Comparison of ENCODE assay signal across 8 cellular contexts in the genomic region with DNA sequence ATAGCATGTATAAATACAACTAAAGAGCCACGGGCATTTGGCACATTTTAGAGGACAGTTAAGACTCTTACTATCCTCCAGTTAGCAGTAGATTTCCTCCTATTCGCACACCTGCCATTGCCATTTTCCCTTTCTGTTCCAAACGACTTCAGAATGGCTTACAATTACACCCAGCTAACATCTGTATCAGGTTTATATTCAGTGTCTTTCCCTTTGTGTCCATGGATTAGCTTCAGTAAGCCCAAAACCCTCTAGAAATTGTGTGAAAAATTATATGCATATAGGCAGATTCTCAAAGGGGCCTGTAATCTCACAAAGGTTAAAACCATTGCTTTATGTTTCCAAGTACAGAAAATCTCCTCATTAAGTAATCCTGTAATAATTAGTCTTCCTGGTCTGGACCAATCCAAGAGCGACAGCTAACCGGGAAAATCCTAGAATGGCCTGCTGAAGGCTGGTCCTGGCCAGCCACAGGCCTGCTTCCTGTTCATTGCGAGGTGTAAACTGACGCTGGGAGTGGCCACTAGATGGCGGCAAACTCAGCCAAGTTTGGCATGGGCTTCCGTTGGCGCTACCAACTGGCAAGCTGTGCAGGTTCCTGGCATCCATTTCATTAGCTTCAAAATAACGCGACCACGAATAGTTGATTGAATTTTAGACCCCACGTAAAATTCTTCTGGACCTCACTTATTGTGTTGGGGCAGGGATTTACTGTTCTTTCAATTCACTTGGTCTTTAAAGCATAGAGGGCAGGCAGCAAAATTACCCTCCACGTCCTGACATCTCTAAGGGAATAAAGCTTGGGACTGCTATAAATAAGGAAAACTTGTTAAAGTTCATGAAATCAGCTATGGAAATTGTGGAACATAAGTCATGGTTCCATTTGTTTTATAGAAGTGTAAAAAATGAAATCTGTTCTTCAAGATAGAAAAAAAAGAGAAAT. TPM values are rescaled to one million over a fixed set of nuclear protein-coding genes. Genes with fewer than 3 reads are reported as not detected.
DNase-seq lines count a peak whose midpoint lies in the region; ATAC-seq and TF ChIP-seq lines count a peak whose summit lies in the region.

No MANE protein-coding gene starts in this region.

- no peaks in the 10 kb centered on the region for H3K79me2 ChIP-seq in parathyroid adenoma

- WGBS in gastroesophageal sphincter (ENCODE audit: low coverage in 1 of 2), 2 donors: 18 to 19% methylated on average over 12 to 13 of the region's 15 CpGs

- H2AFZ ChIP-seq in parathyroid adenoma: peak overlapping the region; percentile 28

- DNase-seq in Daoy (ENCODE audit: low read depth) (peak; percentile 88), H4 (ENCODE audit: low spot score) (peak; percentile 86), MG63 (peak; percentile 79), SHP77 (lab: John Stamatoyannopoulos, UW) (peak; percentile 65 to 83), tibial artery (peak; percentile 89 to 94)
- DNase-seq in activated effector memory CD4-positive, alpha-beta T cell treated with Interleukin-2 at 50 U/mL for 16 hours: peak; percentile 83

- H3K4me1 ChIP-seq in gastroesophageal sphincter (peaks cover 0 to 14% (median 0%) of the 10 kb centered on the region in 3 donors), parathyroid adenoma (no peaks in the 10 kb centered on the region), tibial artery (peaks cover 0 to 8% (median 1%) of the 10 kb centered on the region in 4 donors)

- no peak overlapping the region for H3K9ac ChIP-seq in parathyroid adenoma

- H3K36me3 ChIP-seq in MG63: no peaks in the 10 kb centered on the region
- no peaks in the 10 kb centered on the region for H3K36me3 ChIP-seq in gastroesophageal sphincter
- H3K36me3 ChIP-seq in parathyroid adenoma (ENCODE audit: control insufficient read depth, insufficient read depth, low read length): no peaks in the 10 kb centered on the region
- H3K36me3 ChIP-seq in tibial artery: no peaks in the 10 kb centered on the region

- TF ChIP-seq CTCF in gastroesophageal sphincter (IDR thresholded peaks at IDR 0.05) (peak; percentile 79 to 92 (median 90)), parathyroid adenoma (IDR thresholded peaks at IDR 0.05) (peak; percentile 94), tibial artery (IDR thresholded peaks at IDR 0.05) (peak; percentile 87 to 92)

- intact Hi-C loops in tibial artery (cut with DNase I; ENCODE audit: low total_unique reads): loop anchor here (5.0 kb wide), 3 partner anchors 86 to 176 kb away; no protein-coding TSS in a partner anchor

- peak overlapping the region; percentile 39 for H3K4me2 ChIP-seq in parathyroid adenoma (ENCODE audit: low read length)

- H3K9me3 ChIP-seq in MG63 (peaks cover 7% of the 10 kb centered on the region), gastroesophageal sphincter (no peaks in the 10 kb centered on the region), parathyroid adenoma (ENCODE audit: control insufficient read depth, low read length) (no peaks in the 10 kb centered on the region), tibial artery (no peaks in the 10 kb centered on the region)

- TF ChIP-seq EP300 in gastroesophageal sphincter (IDR thresholded peaks at IDR 0.05): no peak

- no peak for TF ChIP-seq POLR2A in gastroesophageal sphincter (IDR thresholded peaks at IDR 0.05)

- no peaks in the 10 kb centered on the region for H3K27me3 ChIP-seq in MG63
- H3K27me3 ChIP-seq in gastroesophageal sphincter: no peaks in the 10 kb centered on the region
- H3K27me3 ChIP-seq in parathyroid adenoma (ENCODE audit: control insufficient read depth, insufficient read depth, low read length): no peaks in the 10 kb centered on the region
- no peaks in the 10 kb centered on the region for H3K27me3 ChIP-seq in tibial artery

- H3K4me3 ChIP-seq in MG63 (no peak overlapping the region), gastroesophageal sphincter (no peak overlapping the region), parathyroid adenoma (ENCODE audit: low read depth, low read length) (no peak overlapping the region), tibial artery (no peak overlapping the region)

- H3K27ac ChIP-seq in gastroesophageal sphincter (no peak overlapping the region), parathyroid adenoma (no peak overlapping the region), tibial artery (peak overlapping the region in 1 of 2 donors; percentile 4)

- peak; percentile 89 for ATAC-seq in gastroesophageal sphincter

RNA-seq across cellular contexts. Expression of a gene that starts 17.1 kb away (rescaled TPM):
- total RNA-seq in Daoy (2014; rRNA removed; shearing (Covaris generic)): 0.51 and 1.7 TPM in 2 replicates
- total RNA-seq in H4 (2014; rRNA removed; shearing (Covaris generic)): 0.49 and 0.56 TPM in 2 replicates
- total RNA-seq in MG63 (2014; rRNA removed; shearing (Covaris generic); ENCODE audit: low replicate concordance): not detected in 2 replicates
- 1 to 10 TPM; 2.2 to 7.3 (median 4.4) TPM for total RNA-seq in gastroesophageal sphincter
